ENCODE assay signal across 1 cellular context in genomic region chr6:106087548-106088325, GRCh38.
TF ChIP-seq lines count a peak whose summit lies in the region.

No MANE protein-coding gene starts in this region.

TF ChIP-seq in HCT116, 20 proteins besides CTCF, POLR2A, EP300 and RAD21 (continued from another document):
- TF ChIP-seq ZBTB33 (IDR thresholded peaks at IDR 0.05; ENCODE audit: extremely low read depth, insufficient replicate concordance, low read length) (no peak), ZNF274 (IDR thresholded peaks at IDR 0.05; ENCODE audit: low read depth, low read length) (no peak), EGR1 (IDR thresholded peaks at IDR 0.05; ENCODE audit: low read depth) (no peak), ELF1 (IDR thresholded peaks at IDR 0.05; ENCODE audit: borderline replicate concordance, low read depth) (no peak), YY1 (IDR thresholded peaks at IDR 0.05; ENCODE audit: extremely low read depth, insufficient replicate concordance, low read depth, low read length) (no peak), ZFX (IDR thresholded peaks at IDR 0.05) (no peak), TCF7L2 (IDR thresholded peaks at IDR 0.05; ENCODE audit: borderline replicate concordance, extremely low read depth, insufficient read depth, insufficient read length) (no peak), SRF (IDR thresholded peaks at IDR 0.05; ENCODE audit: low read depth) (no peak)
